Comparison of ENCODE assay signal across 13 cellular contexts in genomic region chr13:112991611-112992010, GRCh38. TPM values are rescaled to one million over a fixed set of nuclear protein-coding genes. Genes with fewer than 3 reads are reported as not detected.
DNase-seq lines count a peak whose midpoint lies in the region.
"Had no signal": no experiment of that assay in that cellular context is flagged by ENCODE, and none has a peak within 500 bp of the region (broad histone marks: within the 10 kb centered on the region; RNA-seq: fewer than 3 reads in every experiment).

No MANE protein-coding gene starts in this region.

- H3K4me1 Mint-ChIP-seq in activated CD4-positive, alpha-beta T cell treated with anti-CD3 and anti-CD28 coated beads, Interleukin-2, amount 10 ng/mL, durations not matched to agents 7 days and 5 days, result no peaks in the 10 kb centered on the region

- no peaks in the 10 kb centered on the region for H3K27me3 Mint-ChIP-seq in activated CD4-positive, alpha-beta T cell treated with anti-CD3 and anti-CD28 coated beads, Interleukin-2, amount 10 ng/mL, durations not matched to agents 7 days and 5 days

- H3K4me3 Mint-ChIP-seq in activated CD4-positive, alpha-beta T cell treated with anti-CD3 and anti-CD28 coated beads, Interleukin-2, amount 10 ng/mL, durations not matched to agents 7 days and 5 days, result no peak overlapping the region
- H3K4me3 Mint-ChIP-seq: H9 had no signal

- CTCF ChIA-PET in activated CD4-positive, alpha-beta T cell treated with anti-CD3 and anti-CD28 coated beads, Interleukin-2, amount 10 ng/mL, durations not matched to agents 7 days and 5 days (lab: Charles Lee), result no interaction called here

- no peaks in the 10 kb centered on the region for H3K36me3 Mint-ChIP-seq in activated CD4-positive, alpha-beta T cell treated with anti-CD3 and anti-CD28 coated beads, Interleukin-2, amount 10 ng/mL, durations not matched to agents 7 days and 5 days (ENCODE audit: low read depth)

- DNase-seq in DMS53 (lab: John Stamatoyannopoulos, UW), result peak; percentile 72
- DNase-seq in DMS53 treated with DMSO at 0.1 percent for 48 hours (lab: John Stamatoyannopoulos, UW; ENCODE audit: unreplicated experiment), result no peak
- peak; percentile 32 for DNase-seq in LHCN-M2 (ENCODE audit: low read depth)
- DNase-seq in NCI-H774 (lab: John Stamatoyannopoulos, UW), result peak; percentile 57
- DNase-seq in myocyte (ENCODE audit: low read depth), result peak; percentile 81
- no peak for DNase-seq in SIG-M5 (lab: John Stamatoyannopoulos, UW)
- no peak for DNase-seq in globus pallidus (ENCODE audit: low spot score)
- DNase-seq in activated CD4-positive, alpha-beta T cell treated with anti-CD3 and anti-CD28 coated beads, Interleukin-2, amount 10 ng/mL, durations not matched to agents 7 days and 5 days, result no peak
- DNase-seq: DMS 273 treated with DMSO at 0.1 percent for 48 hours, NCI-H1436, NCI-H524 treated with DMSO at 0.1 percent for 48 hours, Right ventricle myocardium superior had no signal

- peaks cover 3% of the 10 kb centered on the region for H3K9me3 Mint-ChIP-seq in activated CD4-positive, alpha-beta T cell treated with anti-CD3 and anti-CD28 coated beads, Interleukin-2, amount 10 ng/mL, durations not matched to agents 7 days and 5 days

- no peak overlapping the region for H3K27ac Mint-ChIP-seq in activated CD4-positive, alpha-beta T cell treated with anti-CD3 and anti-CD28 coated beads, Interleukin-2, amount 10 ng/mL, durations not matched to agents 7 days and 5 days

- POLR2A ChIA-PET in activated CD4-positive, alpha-beta T cell treated with anti-CD3 and anti-CD28 coated beads, Interleukin-2, amount 10 ng/mL, durations not matched to agents 7 days and 5 days (lab: Charles Lee), result no interaction called here

RNA-seq across cellular contexts. Expression of gene MCF2L, which starts 22.6 kb away (rescaled TPM):
- total RNA-seq in LHCN-M2 (2014; rRNA removed) (10.9 and 14.5 TPM in 2 replicates), myocyte (31.2 and 34.4 TPM in 2 replicates)
- 26.4 TPM for polyA plus RNA-seq in LHCN-M2 (2012)
- polyA plus RNA-seq in myocyte (2012), result 18.3 TPM
- total RNA-seq in activated CD4-positive, alpha-beta T cell treated with anti-CD3 and anti-CD28 coated beads, Interleukin-2, amount 10 ng/mL, durations not matched to agents 7 days and 5 days, result 1 to 10 TPM; 1.2 to 1.4 TPM

Comparison
In these comparisons a context has a peak if more than half of its experiments do, and no peak if none do; other contexts are left out.
1. DNase-seq: peak in DMS53 (single experiment), LHCN-M2 (single experiment), NCI-H774 (single experiment) and myocyte (single experiment); none in DMS53 treated with DMSO at 0.1 percent for 48 hours (single experiment), SIG-M5 (single experiment), globus pallidus (single experiment) and activated CD4-positive, alpha-beta T cell treated with anti-CD3 and anti-CD28 coated beads, Interleukin-2, amount 10 ng/mL, durations not matched to agents 7 days and 5 days (single experiment).